17 cellular contexts compared by ENCODE assay signal in the genomic region with DNA sequence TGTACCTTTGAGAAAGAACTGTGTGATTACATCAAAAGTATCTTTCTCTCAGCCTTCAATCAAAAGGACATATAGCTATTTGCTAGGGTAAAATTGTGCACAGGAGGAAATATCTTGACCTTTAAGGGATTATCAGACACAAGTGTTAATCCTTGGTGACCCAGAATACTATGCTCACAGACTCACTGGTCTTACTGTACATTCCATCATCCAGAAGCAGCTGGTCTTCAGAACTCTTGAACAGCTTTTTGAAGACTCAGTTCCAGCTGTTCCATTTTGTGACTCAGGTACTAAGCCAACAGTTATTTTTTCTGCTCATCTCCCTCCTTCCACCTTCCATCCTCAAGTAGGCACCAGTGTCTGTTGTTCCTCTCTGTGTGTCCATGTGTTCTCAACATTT. TPM values are rescaled to one million over a fixed set of nuclear protein-coding genes. Genes with fewer than 3 reads are reported as not detected.
A peak's percentile ranks its signal among the peaks of the same experiment; 100 is the strongest.
DNase-seq lines count a peak whose midpoint lies in the region; ATAC-seq, FAIRE-seq and TF ChIP-seq lines count a peak whose summit lies in the region.
"Had no signal": no experiment of that assay in that cellular context is flagged by ENCODE, and none has a peak within 500 bp of the region (broad histone marks: within the 10 kb centered on the region; RNA-seq: fewer than 3 reads in every experiment).

No MANE protein-coding gene starts in this region.

- H3K36me3 ChIP-seq in bronchial epithelial cell (ENCODE audit: control insufficient read depth, insufficient read depth, low read length): no peaks in the 10 kb centered on the region
- no peaks in the 10 kb centered on the region for H3K36me3 ChIP-seq in psoas muscle (ENCODE audit: insufficient read depth in 1 of 2, low read depth in 1 of 2)
- H3K36me3 ChIP-seq: BE2C had no signal

- H3K4me1 ChIP-seq in psoas muscle: no peaks in the 10 kb centered on the region
- H3K4me1 ChIP-seq: BE2C had no signal

- H3K27me3 ChIP-seq in bronchial epithelial cell (ENCODE audit: control insufficient read depth, insufficient read depth, low read length) (no peaks in the 10 kb centered on the region), psoas muscle (ENCODE audit: insufficient read depth in 3 of 3, low read length in 2 of 3) (no peaks in the 10 kb centered on the region)
- H3K27me3 ChIP-seq: BE2C had no signal

- H3K27ac ChIP-seq in psoas muscle: no peak overlapping the region
- H3K27ac ChIP-seq: HL-60 had no signal

- DNase-seq in LHCN-M2 (ENCODE audit: low read depth) (peak; percentile 72), bronchial epithelial cell (ENCODE audit: low read depth) (no peak), psoas muscle (no peak), NCI-H2107 treated with DMSO at 0.1 percent for 48 hours (lab: John Stamatoyannopoulos, UW; ENCODE audit: unreplicated experiment) (no peak), RCC 7860 (ENCODE audit: low spot score) (no peak), EL (no peak)
- DNase-seq: ACHN; BE2C; C1 segment of cervical spinal cord; Caco-2; CD4-positive, CD25-positive, alpha-beta regulatory T cell; GDM1; H9 had no signal

- FAIRE-seq in bronchial epithelial cell (lab: Jason Lieb, UNC) (peak; percentile 90), RCC 7860 (lab: Jason Lieb, UNC) (no peak)
- FAIRE-seq: D721Med, H1 had no signal

- TF ChIP-seq CTCF in bronchial epithelial cell (IDR thresholded peaks at IDR 0.05; ENCODE audit: insufficient read depth, low read length, severe bottlenecking): no peak
- no peak for TF ChIP-seq CTCF in psoas muscle (IDR thresholded peaks at IDR 0.05)

- H3K4me3 ChIP-seq in bronchial epithelial cell (ENCODE audit: low read depth, low read length) (no peak overlapping the region), psoas muscle (no peak overlapping the region)

- H3K9me3 ChIP-seq in psoas muscle: no peaks in the 10 kb centered on the region
- H3K9me3 ChIP-seq: BE2C, Caco-2 had no signal

- ATAC-seq in psoas muscle (peak in 3 of 4 donors; percentile 52 to 84 (median 78)), HG02970 (IDR thresholded peaks at IDR 0.05; ENCODE audit: low FRiP score, unreplicated experiment) (no peak)

- intact Hi-C loops in psoas muscle (cut with DNase I): no loop called here

RNA-seq across cellular contexts. Expression of a gene that starts 19.8 kb away (rescaled TPM):
- total RNA-seq in LHCN-M2 (2014; rRNA removed) (31.0 and 47.2 TPM in 2 replicates), bronchial epithelial cell (19.5 and 32.9 TPM in 2 replicates), psoas muscle (10 to 100 TPM; 25.5 to 47.8 (median 29.4) TPM)
- 10.6 TPM for polyA plus RNA-seq in LHCN-M2 (2012)
- polyA plus RNA-seq in psoas muscle: 10 to 100 TPM; 20.0 to 39.6 (median 20.8) TPM

RNA-seq across cellular contexts. Expression of a gene that starts 29.4 kb away (rescaled TPM):
- total RNA-seq in LHCN-M2 (2014; rRNA removed) (925 and 936 TPM in 2 replicates), bronchial epithelial cell (384 and 624 TPM in 2 replicates), psoas muscle (100 to 1,000 TPM; 652 to 809 (median 709) TPM)
- 415 TPM for polyA plus RNA-seq in LHCN-M2 (2012)
- 100 to 1,000 TPM; 308 to 726 (median 645) TPM for polyA plus RNA-seq in psoas muscle
